Comparison of ENCODE assay signal across 1 cellular context in genomic region chr2:26735883-26736588, GRCh38.
TF ChIP-seq lines count a peak whose summit lies in the region.

No MANE protein-coding gene starts in this region.

TF ChIP-seq in HepG2, 621 proteins besides CTCF, POLR2A, EP300 and RAD21 (continued from another document and continues in another):
- TF ChIP-seq ARID5B (CRISPR knock-in tag; IDR thresholded peaks at IDR 0.05): peak; percentile 80
- TF ChIP-seq, protein P1, sequence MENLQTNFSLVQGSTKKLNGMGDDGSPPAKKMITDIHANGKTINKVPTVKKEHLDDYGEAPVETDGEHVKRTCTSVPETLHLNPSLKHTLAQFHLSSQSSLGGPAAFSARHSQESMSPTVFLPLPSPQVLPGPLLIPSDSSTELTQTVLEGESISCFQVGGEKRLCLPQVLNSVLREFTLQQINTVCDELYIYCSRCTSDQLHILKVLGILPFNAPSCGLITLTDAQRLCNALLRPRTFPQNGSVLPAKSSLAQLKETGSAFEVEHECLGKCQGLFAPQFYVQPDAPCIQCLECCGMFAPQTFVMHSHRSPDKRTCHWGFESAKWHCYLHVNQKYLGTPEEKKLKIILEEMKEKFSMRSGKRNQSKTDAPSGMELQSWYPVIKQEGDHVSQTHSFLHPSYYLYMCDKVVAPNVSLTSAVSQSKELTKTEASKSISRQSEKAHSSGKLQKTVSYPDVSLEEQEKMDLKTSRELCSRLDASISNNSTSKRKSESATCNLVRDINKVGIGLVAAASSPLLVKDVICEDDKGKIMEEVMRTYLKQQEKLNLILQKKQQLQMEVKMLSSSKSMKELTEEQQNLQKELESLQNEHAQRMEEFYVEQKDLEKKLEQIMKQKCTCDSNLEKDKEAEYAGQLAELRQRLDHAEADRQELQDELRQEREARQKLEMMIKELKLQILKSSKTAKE (CRISPR knock-in tag; IDR thresholded peaks at IDR 0.05; ENCODE audit: borderline replicate concordance): peak; percentile 97
- TF ChIP-seq NR2F2 (IDR thresholded peaks at IDR 0.05; ENCODE audit: borderline replicate concordance, low read depth): peak; percentile 96
- TF ChIP-seq, protein P2, sequence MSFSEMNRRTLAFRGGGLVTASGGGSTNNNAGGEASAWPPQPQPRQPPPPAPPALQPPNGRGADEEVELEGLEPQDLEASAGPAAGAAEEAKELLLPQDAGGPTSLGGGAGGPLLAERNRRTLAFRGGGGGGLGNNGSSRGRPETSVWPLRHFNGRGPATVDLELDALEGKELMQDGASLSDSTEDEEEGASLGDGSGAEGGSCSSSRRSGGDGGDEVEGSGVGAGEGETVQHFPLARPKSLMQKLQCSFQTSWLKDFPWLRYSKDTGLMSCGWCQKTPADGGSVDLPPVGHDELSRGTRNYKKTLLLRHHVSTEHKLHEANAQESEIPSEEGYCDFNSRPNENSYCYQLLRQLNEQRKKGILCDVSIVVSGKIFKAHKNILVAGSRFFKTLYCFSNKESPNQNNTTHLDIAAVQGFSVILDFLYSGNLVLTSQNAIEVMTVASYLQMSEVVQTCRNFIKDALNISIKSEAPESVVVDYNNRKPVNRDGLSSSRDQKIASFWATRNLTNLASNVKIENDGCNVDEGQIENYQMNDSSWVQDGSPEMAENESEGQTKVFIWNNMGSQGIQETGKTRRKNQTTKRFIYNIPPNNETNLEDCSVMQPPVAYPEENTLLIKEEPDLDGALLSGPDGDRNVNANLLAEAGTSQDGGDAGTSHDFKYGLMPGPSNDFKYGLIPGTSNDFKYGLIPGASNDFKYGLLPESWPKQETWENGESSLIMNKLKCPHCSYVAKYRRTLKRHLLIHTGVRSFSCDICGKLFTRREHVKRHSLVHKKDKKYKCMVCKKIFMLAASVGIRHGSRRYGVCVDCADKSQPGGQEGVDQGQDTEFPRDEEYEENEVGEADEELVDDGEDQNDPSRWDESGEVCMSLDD (CRISPR knock-in tag; IDR thresholded peaks at IDR 0.05; ENCODE audit: borderline replicate concordance): peak; percentile 82; the same call in 1 of the 2 replicates
- TF ChIP-seq SKI (IDR thresholded peaks at IDR 0.05; ENCODE audit: partially characterized antibody): peak; percentile 94
- TF ChIP-seq ELF3 (CRISPR knock-in tag; IDR thresholded peaks at IDR 0.05): peak; percentile 70
- TF ChIP-seq FLYWCH1 (CRISPR knock-in tag; IDR thresholded peaks at IDR 0.05): 0 out of 2 replicates have a peak, but pooled peaks have one; percentile 47
- TF ChIP-seq ZNF670 (CRISPR knock-in tag; IDR thresholded peaks at IDR 0.05; ENCODE audit: borderline replicate concordance): no peak
- 0 out of 2 replicates have a peak, but pooled peaks have one; percentile 16 for TF ChIP-seq MAFF (IDR thresholded peaks at IDR 0.05; ENCODE audit: low read depth, low read length)
- TF ChIP-seq ZMYM2 (CRISPR knock-in tag; IDR thresholded peaks at IDR 0.05): peak; percentile 86
- TF ChIP-seq SIX4 (CRISPR knock-in tag; IDR thresholded peaks at IDR 0.05): no peak
- 0 out of 2 replicates have a peak, but pooled peaks have one; percentile 33 for TF ChIP-seq TRIM24 (CRISPR knock-in tag; IDR thresholded peaks at IDR 0.05)
- TF ChIP-seq, protein P3, sequence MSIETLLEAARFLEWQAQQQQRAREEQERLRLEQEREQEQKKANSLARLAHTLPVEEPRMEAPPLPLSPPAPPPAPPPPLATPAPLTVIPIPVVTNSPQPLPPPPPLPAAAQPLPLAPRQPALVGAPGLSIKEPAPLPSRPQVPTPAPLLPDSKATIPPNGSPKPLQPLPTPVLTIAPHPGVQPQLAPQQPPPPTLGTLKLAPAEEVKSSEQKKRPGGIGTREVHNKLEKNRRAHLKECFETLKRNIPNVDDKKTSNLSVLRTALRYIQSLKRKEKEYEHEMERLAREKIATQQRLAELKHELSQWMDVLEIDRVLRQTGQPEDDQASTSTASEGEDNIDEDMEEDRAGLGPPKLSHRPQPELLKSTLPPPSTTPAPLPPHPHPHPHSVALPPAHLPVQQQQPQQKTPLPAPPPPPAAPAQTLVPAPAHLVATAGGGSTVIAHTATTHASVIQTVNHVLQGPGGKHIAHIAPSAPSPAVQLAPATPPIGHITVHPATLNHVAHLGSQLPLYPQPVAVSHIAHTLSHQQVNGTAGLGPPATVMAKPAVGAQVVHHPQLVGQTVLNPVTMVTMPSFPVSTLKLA (IDR thresholded peaks at IDR 0.05): peak; percentile 71
- TF ChIP-seq ZNF766 (CRISPR knock-in tag; IDR thresholded peaks at IDR 0.05; ENCODE audit: borderline replicate concordance): no peak
- no peak for TF ChIP-seq ZNF263 (CRISPR knock-in tag; IDR thresholded peaks at IDR 0.05)
- no peak for TF ChIP-seq ZNF383 (CRISPR knock-in tag; IDR thresholded peaks at IDR 0.05; ENCODE audit: borderline replicate concordance)
- no peak for TF ChIP-seq AGO2 (optimal IDR thresholded peaks at IDR 0.05; ENCODE audit: low read depth, low read length)
- TF ChIP-seq TBL1XR1 (IDR thresholded peaks at IDR 0.05; ENCODE audit: borderline replicate concordance, low read length, partially characterized antibody): peak; percentile 89
- no peak for TF ChIP-seq ZNF558 (CRISPR knock-in tag; IDR thresholded peaks at IDR 0.05; ENCODE audit: borderline replicate concordance)
- TF ChIP-seq TFDP2 (CRISPR knock-in tag; IDR thresholded peaks at IDR 0.05): no peak
- TF ChIP-seq FOXK2 (IDR thresholded peaks at IDR 0.05): peak; percentile 45; the same call in 1 of the 2 replicates
- 0 out of 2 replicates have a peak, but pooled peaks have one; percentile 14 for TF ChIP-seq PITX1 (CRISPR knock-in tag; IDR thresholded peaks at IDR 0.05)
- TF ChIP-seq CBX2 (IDR thresholded peaks at IDR 0.05; ENCODE audit: low read depth, low read length): no peak
- peak; percentile 38; the same call in 1 of the 2 replicates for TF ChIP-seq CBX2 (CRISPR knock-in tag; IDR thresholded peaks at IDR 0.05; ENCODE audit: low read depth)
- TF ChIP-seq, protein P4, sequence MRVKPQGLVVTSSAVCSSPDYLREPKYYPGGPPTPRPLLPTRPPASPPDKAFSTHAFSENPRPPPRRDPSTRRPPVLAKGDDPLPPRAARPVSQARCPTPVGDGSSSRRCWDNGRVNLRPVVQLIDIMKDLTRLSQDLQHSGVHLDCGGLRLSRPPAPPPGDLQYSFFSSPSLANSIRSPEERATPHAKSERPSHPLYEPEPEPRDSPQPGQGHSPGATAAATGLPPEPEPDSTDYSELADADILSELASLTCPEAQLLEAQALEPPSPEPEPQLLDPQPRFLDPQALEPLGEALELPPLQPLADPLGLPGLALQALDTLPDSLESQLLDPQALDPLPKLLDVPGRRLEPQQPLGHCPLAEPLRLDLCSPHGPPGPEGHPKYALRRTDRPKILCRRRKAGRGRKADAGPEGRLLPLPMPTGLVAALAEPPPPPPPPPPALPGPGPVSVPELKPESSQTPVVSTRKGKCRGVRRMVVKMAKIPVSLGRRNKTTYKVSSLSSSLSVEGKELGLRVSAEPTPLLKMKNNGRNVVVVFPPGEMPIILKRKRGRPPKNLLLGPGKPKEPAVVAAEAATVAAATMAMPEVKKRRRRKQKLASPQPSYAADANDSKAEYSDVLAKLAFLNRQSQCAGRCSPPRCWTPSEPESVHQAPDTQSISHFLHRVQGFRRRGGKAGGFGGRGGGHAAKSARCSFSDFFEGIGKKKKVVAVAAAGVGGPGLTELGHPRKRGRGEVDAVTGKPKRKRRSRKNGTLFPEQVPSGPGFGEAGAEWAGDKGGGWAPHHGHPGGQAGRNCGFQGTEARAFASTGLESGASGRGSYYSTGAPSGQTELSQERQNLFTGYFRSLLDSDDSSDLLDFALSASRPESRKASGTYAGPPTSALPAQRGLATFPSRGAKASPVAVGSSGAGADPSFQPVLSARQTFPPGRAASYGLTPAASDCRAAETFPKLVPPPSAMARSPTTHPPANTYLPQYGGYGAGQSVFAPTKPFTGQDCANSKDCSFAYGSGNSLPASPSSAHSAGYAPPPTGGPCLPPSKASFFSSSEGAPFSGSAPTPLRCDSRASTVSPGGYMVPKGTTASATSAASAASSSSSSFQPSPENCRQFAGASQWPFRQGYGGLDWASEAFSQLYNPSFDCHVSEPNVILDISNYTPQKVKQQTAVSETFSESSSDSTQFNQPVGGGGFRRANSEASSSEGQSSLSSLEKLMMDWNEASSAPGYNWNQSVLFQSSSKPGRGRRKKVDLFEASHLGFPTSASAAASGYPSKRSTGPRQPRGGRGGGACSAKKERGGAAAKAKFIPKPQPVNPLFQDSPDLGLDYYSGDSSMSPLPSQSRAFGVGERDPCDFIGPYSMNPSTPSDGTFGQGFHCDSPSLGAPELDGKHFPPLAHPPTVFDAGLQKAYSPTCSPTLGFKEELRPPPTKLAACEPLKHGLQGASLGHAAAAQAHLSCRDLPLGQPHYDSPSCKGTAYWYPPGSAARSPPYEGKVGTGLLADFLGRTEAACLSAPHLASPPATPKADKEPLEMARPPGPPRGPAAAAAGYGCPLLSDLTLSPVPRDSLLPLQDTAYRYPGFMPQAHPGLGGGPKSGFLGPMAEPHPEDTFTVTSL (CRISPR knock-in tag; IDR thresholded peaks at IDR 0.05; ENCODE audit: borderline replicate concordance): no peak
- 0 out of 2 replicates have a peak, but pooled peaks have one; percentile 51 for TF ChIP-seq RCOR2 (CRISPR knock-in tag; IDR thresholded peaks at IDR 0.05)
- peak; percentile 32 for TF ChIP-seq XRCC5 (optimal IDR thresholded peaks at IDR 0.05; ENCODE audit: low read length)
- TF ChIP-seq ZNF550 (CRISPR knock-in tag; IDR thresholded peaks at IDR 0.05; ENCODE audit: borderline replicate concordance): peak; percentile 15; the same call in 1 of the 2 replicates
- TF ChIP-seq FOXK1 (CRISPR knock-in tag; IDR thresholded peaks at IDR 0.05; ENCODE audit: borderline replicate concordance, low read depth): peak; percentile 63; the same call in 1 of the 2 replicates
- TF ChIP-seq ZNF530 (CRISPR knock-in tag; IDR thresholded peaks at IDR 0.05; ENCODE audit: low read depth): no peak
- TF ChIP-seq KDM2A (CRISPR knock-in tag; IDR thresholded peaks at IDR 0.05; ENCODE audit: borderline replicate concordance, low read depth): 0 out of 2 replicates have a peak, but pooled peaks have one; percentile 23
- peak; percentile 64; the same call in 1 of the 2 replicates for TF ChIP-seq ZMYM3 (CRISPR knock-in tag; IDR thresholded peaks at IDR 0.05)
- peak; percentile 95 for TF ChIP-seq PAXIP1 (CRISPR knock-in tag; conservative IDR thresholded peaks at IDR 0.05)
- TF ChIP-seq DPF2 (CRISPR knock-in tag; IDR thresholded peaks at IDR 0.05; ENCODE audit: borderline replicate concordance, low read depth): 0 out of 2 replicates have a peak, but pooled peaks have one; percentile 16
